In the genomic region with DNA sequence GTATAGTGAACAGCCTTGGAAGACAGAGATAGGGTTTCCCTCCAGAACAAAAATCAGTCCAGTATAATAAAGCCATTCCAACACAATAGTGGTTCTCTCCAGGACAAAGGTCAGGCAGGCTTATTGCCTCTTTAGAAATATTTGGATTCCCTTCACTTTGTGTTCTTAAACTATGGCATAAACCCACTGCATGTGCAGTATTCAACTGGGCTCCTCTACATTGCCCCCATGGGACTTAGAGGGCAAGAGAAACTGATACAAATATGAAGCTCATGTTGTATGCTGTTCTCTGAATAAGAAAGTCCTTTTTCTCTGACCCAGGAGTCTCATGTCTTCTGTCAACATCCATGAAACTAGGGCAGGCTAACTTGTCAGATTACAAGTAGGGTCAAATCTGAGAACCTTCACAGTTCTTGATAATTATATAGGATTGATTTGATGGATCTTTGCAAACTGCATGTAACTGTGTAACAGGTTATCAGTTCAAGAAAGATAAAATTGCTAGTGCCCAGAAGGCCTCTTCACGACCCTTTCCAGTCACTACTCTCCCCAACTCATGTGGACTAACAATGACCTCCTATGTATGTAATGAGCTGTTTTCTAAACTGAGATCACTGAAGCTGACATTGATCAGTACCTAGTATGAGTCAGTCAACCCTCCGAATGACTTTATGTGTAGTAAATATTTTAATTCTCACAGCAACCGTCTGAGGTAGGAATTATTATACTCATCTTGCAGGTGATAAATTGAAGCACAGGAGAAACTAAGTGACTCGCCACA, we compare ENCODE assay signal across 11 cellular contexts. TPM values are rescaled to one million over a fixed set of nuclear protein-coding genes. Genes with fewer than 3 reads are reported as not detected.
DNase-seq lines count a peak whose midpoint lies in the region; ATAC-seq lines count a peak whose summit lies in the region.
"Had no signal": no experiment of that assay in that cellular context is flagged by ENCODE, and none has a peak within 500 bp of the region (broad histone marks: within the 10 kb centered on the region; RNA-seq: fewer than 3 reads in every experiment).

No MANE protein-coding gene starts in this region.

- no peak for DNase-seq in CD4-positive, alpha-beta memory T cell
- no peak for DNase-seq in central memory CD8-positive, alpha-beta T cell (ENCODE audit: low spot score in 2 of 2)
- no peak for DNase-seq in NCI-H146 (lab: John Stamatoyannopoulos, UW)
- no peak for DNase-seq in HPDE6-E6E7 (ENCODE audit: extremely low spot score)
- no peak for DNase-seq in NCI-H2029 (lab: John Stamatoyannopoulos, UW)
- DNase-seq in NCI-H446 (lab: John Stamatoyannopoulos, UW) = no peak
- DNase-seq: H7 had no signal

- peaks cover 38 to 70% (median 55%) of the 10 kb centered on the region in 4 donors for H3K4me1 Mint-ChIP-seq in CD4-positive, alpha-beta memory T cell
- peaks cover 40% of the 10 kb centered on the region for H3K4me1 Mint-ChIP-seq in central memory CD8-positive, alpha-beta T cell

- peaks cover 80% of the 10 kb centered on the region for H3K4me1 ChIP-seq in CD4-positive, alpha-beta memory T cell (ENCODE audit: insufficient read depth, low read length)

- CTCF ChIA-PET in CD4-positive, alpha-beta memory T cell (lab: Charles Lee; ENCODE audit: partially characterized antibody) = interaction anchor here (0.7 to 3.2 kb wide), 6 partner anchors 11 to 130 kb away, joined by 3 to 14 read pairs (median 4); no protein-coding TSS in a partner anchor

- H3K4me3 ChIP-seq in CD4-positive, alpha-beta memory T cell (ENCODE audit: low read length in 2 of 2) = no peak overlapping the region

- peak; percentile 50 for ATAC-seq in GM19452 (IDR thresholded peaks at IDR 0.05; ENCODE audit: unreplicated experiment)
- ATAC-seq in HG03460 (IDR thresholded peaks at IDR 0.05; ENCODE audit: unreplicated experiment) = peak; percentile 38
- ATAC-seq in central memory CD8-positive, alpha-beta T cell (replicated peaks; ENCODE audit: extremely low read depth, poor library complexity, severe bottlenecking) = no peak

- H3K36me3 ChIP-seq in CD4-positive, alpha-beta memory T cell (ENCODE audit: insufficient read depth, low read length) = no peaks in the 10 kb centered on the region

- POLR2A ChIA-PET in CD4-positive, alpha-beta memory T cell (lab: Charles Lee; ENCODE audit: partially characterized antibody) = interaction anchor here (0.7 to 32.7 kb wide), 17 partner anchors 9 to 121 kb away, joined by 3 to 1769 read pairs (median 4); a partner anchor contains a TSS

- H3K27me3 Mint-ChIP-seq in CD4-positive, alpha-beta memory T cell = no peaks in the 10 kb centered on the region
- no peaks in the 10 kb centered on the region for H3K27me3 Mint-ChIP-seq in central memory CD8-positive, alpha-beta T cell

- H3K27me3 ChIP-seq in CD4-positive, alpha-beta memory T cell (ENCODE audit: insufficient read depth, low read length) = no peaks in the 10 kb centered on the region

- no peak overlapping the region for H3K27ac ChIP-seq in CD4-positive, alpha-beta memory T cell (ENCODE audit: low read depth, low read length)
- H3K27ac ChIP-seq: RWPE1 had no signal

- peaks cover 0 to under 1% (median 0%) of the 10 kb centered on the region in 8 donors for H3K9me3 Mint-ChIP-seq in CD4-positive, alpha-beta memory T cell
- no peaks in the 10 kb centered on the region for H3K9me3 Mint-ChIP-seq in central memory CD8-positive, alpha-beta T cell

- no peaks in the 10 kb centered on the region for H3K9me3 ChIP-seq in CD4-positive, alpha-beta memory T cell (ENCODE audit: control insufficient read depth in 1 of 2, low read length in 2 of 2)

- H3K36me3 Mint-ChIP-seq in CD4-positive, alpha-beta memory T cell = peaks cover 0 to 3% of the 10 kb centered on the region in 2 donors
- peaks cover 5% of the 10 kb centered on the region for H3K36me3 Mint-ChIP-seq in central memory CD8-positive, alpha-beta T cell (ENCODE audit: insufficient read depth)

- peak overlapping the region; percentile 58 to 95 (median 87) for H3K27ac Mint-ChIP-seq in CD4-positive, alpha-beta memory T cell
- H3K27ac Mint-ChIP-seq in central memory CD8-positive, alpha-beta T cell (ENCODE audit: low read depth) = peak overlapping the region; percentile 57

- intact Hi-C loops in CD4-positive, alpha-beta memory T cell (cut with micrococcal nuclease) = no loop called here

- H3K4me3 Mint-ChIP-seq in CD4-positive, alpha-beta memory T cell = peak overlapping the region in 4 of 8 donors; percentile 5 to 62 (median 51)
- no peak overlapping the region for H3K4me3 Mint-ChIP-seq in central memory CD8-positive, alpha-beta T cell

RNA-seq across cellular contexts. Expression of a gene that starts 31.9 kb away (rescaled TPM):
- total RNA-seq in CD4-positive, alpha-beta memory T cell = not detected
- polyA plus RNA-seq in CD4-positive, alpha-beta memory T cell = under 1 TPM in 1 of 2 donors, not detected in 1; 0.34 TPM
- total RNA-seq: lower leg skin had no signal
